ENCODE assay signal across 2 cellular contexts in genomic region chr12:16359512-16360491, GRCh38.
TF ChIP-seq lines count a peak whose summit lies in the region.

No MANE protein-coding gene starts in this region.

TF ChIP-seq in Ishikawa, 13 proteins besides CTCF, POLR2A, EP300 and RAD21 (continued from another document):
- TF ChIP-seq FOXM1 (IDR thresholded peaks at IDR 0.05; ENCODE audit: borderline replicate concordance, low read depth), result no peak
- TF ChIP-seq TEAD4 (IDR thresholded peaks at IDR 0.05), result no peak
- no peak for TF ChIP-seq TCF12 (IDR thresholded peaks at IDR 0.05; ENCODE audit: low read depth)
- TF ChIP-seq CREB1 (IDR thresholded peaks at IDR 0.05; ENCODE audit: low read depth), result no peak
- TF ChIP-seq USF1 (IDR thresholded peaks at IDR 0.05), result no peak
TF ChIP-seq in Ishikawa: peak in this region for 0.

TF ChIP-seq in WTC11, 78 proteins besides CTCF, POLR2A, EP300 and RAD21 (continued from another document):
- TF ChIP-seq HMGXB4 (CRISPR knock-in tag; IDR thresholded peaks at IDR 0.05), result no peak
- TF ChIP-seq ZNF512 (CRISPR knock-in tag; IDR thresholded peaks at IDR 0.05; ENCODE audit: borderline replicate concordance), result no peak
- no peak for TF ChIP-seq ZNF317 (CRISPR knock-in tag; IDR thresholded peaks at IDR 0.05; ENCODE audit: borderline replicate concordance, low read depth)
- no peak for TF ChIP-seq NR2C2 (CRISPR knock-in tag; IDR thresholded peaks at IDR 0.05)
- TF ChIP-seq GABPB1 (CRISPR knock-in tag; IDR thresholded peaks at IDR 0.05), result no peak
- TF ChIP-seq MXD4 (CRISPR knock-in tag; IDR thresholded peaks at IDR 0.05; ENCODE audit: borderline replicate concordance), result no peak
